12 cellular contexts compared by ENCODE assay signal in genomic region chr5:54329731-54330709, GRCh38. TPM values are rescaled to one million over a fixed set of nuclear protein-coding genes. Genes with fewer than 3 reads are reported as not detected.
DNase-seq lines count a peak whose midpoint lies in the region; ATAC-seq lines count a peak whose summit lies in the region.
"Had no signal": no experiment of that assay in that cellular context is flagged by ENCODE, and none has a peak within 500 bp of the region (broad histone marks: within the 10 kb centered on the region; RNA-seq: fewer than 3 reads in every experiment).

No MANE protein-coding gene starts in this region.

- H4K5ac ChIP-seq in mesendoderm (ENCODE audit: low read length), result no peak overlapping the region

- H2AK5ac ChIP-seq in mesendoderm (ENCODE audit: low read length), result no peak overlapping the region

- DNase-seq in EL, result peak; percentile 98
- peak; percentile 29 for DNase-seq in NCI-H2029 (lab: John Stamatoyannopoulos, UW)
- DNase-seq in T47D (ENCODE audit: low read depth in 1 of 2, low spot score in 1 of 2), result peak; percentile 38 to 87
- peak; percentile 73 for DNase-seq in mesendoderm
- no peak for DNase-seq in CD1c-positive myeloid dendritic cell (ENCODE audit: extremely low spot score)
- DNase-seq in natural killer cell treated with Interleukin-12 subunit alpha and Interleukin-12 subunit beta and Interleukin-15 and Interleukin-18, amount 100 ng/mL, for 72 hours (ENCODE audit: low spot score), result no peak
- DNase-seq: activated CD8-positive, alpha-beta memory T cell treated with anti-CD3 and anti-CD28 coated beads, Interleukin-2, amount 50 U/mL, for 48 hours; NCI-H187 had no signal

- in situ Hi-C loops in T47D (cut with HindIII; ENCODE audit: low pct_unique_long_range_greater_than_20kb, low sequenced_read_pairs), result no loop called here

- H3K4me2 ChIP-seq in mesendoderm (ENCODE audit: low read length), result no peak overlapping the region

- no peak overlapping the region for H3K4ac ChIP-seq in mesendoderm (ENCODE audit: low read depth, low read length)

- no peak overlapping the region for H3K27ac Mint-ChIP-seq in natural killer cell treated with Interleukin-12 subunit alpha and Interleukin-12 subunit beta and Interleukin-15 and Interleukin-18, amount 100 ng/mL, for 72 hours
- H3K27ac Mint-ChIP-seq: dendritic cell treated with granulocyte-macrophage colony-stimulating factor and Interleukin-4, amounts not matched to agents 40 ng/mL and 50 ng/mL, for 4 days had no signal

- ATAC-seq in GM21381 (IDR thresholded peaks at IDR 0.05; ENCODE audit: unreplicated experiment) (no peak), HG02759 (IDR thresholded peaks at IDR 0.05; ENCODE audit: unreplicated experiment) (no peak)
- ATAC-seq in natural killer cell treated with Interleukin-12 subunit alpha and Interleukin-12 subunit beta and Interleukin-15 and Interleukin-18, amount 100 ng/mL, for 72 hours, result no peak

- no peak overlapping the region for H4K8ac ChIP-seq in mesendoderm (ENCODE audit: low read depth, low read length)

- no peak overlapping the region for H3K18ac ChIP-seq in mesendoderm (ENCODE audit: low read length)

- H2BK5ac ChIP-seq in mesendoderm (ENCODE audit: low read length), result no peak overlapping the region

- H3K79me2 ChIP-seq in mesendoderm (ENCODE audit: control insufficient read depth, insufficient read depth, low read length), result no peaks in the 10 kb centered on the region
- H3K79me2 ChIP-seq: parathyroid adenoma had no signal

- no peaks in the 10 kb centered on the region for H3K36me3 ChIP-seq in mesendoderm (ENCODE audit: control insufficient read depth, insufficient read depth, low read length)

- H3K4me1 Mint-ChIP-seq in natural killer cell treated with Interleukin-12 subunit alpha and Interleukin-12 subunit beta and Interleukin-15 and Interleukin-18, amount 100 ng/mL, for 72 hours (ENCODE audit: low read depth in 2 of 2), result no peaks in the 10 kb centered on the region

- no peak overlapping the region for H2BK15ac ChIP-seq in mesendoderm (replicated peaks; ENCODE audit: low read depth)

- no peak overlapping the region for H3K56ac ChIP-seq in mesendoderm (ENCODE audit: low read length)

- H2BK120ac ChIP-seq in mesendoderm (ENCODE audit: low read depth, low read length), result no peak overlapping the region

- peaks cover 4% of the 10 kb centered on the region for H3K9me3 Mint-ChIP-seq in natural killer cell treated with Interleukin-12 subunit alpha and Interleukin-12 subunit beta and Interleukin-15 and Interleukin-18, amount 100 ng/mL, for 72 hours

- no peak overlapping the region for H3K4me3 ChIP-seq in mesendoderm (ENCODE audit: low read length)

- peaks cover 7% of the 10 kb centered on the region for H3K36me3 Mint-ChIP-seq in natural killer cell treated with Interleukin-12 subunit alpha and Interleukin-12 subunit beta and Interleukin-15 and Interleukin-18, amount 100 ng/mL, for 72 hours

- peaks cover 39 to 51% of the 10 kb centered on the region in 2 donors for H3K27me3 Mint-ChIP-seq in natural killer cell treated with Interleukin-12 subunit alpha and Interleukin-12 subunit beta and Interleukin-15 and Interleukin-18, amount 100 ng/mL, for 72 hours

- H3K27ac ChIP-seq in mesendoderm (ENCODE audit: low read depth, low read length), result no peak overlapping the region
- H3K27ac ChIP-seq: parathyroid adenoma had no signal

- H3K9ac ChIP-seq in mesendoderm (ENCODE audit: low read length), result no peak overlapping the region
- H3K9ac ChIP-seq: parathyroid adenoma had no signal

- no peak overlapping the region for H3K23ac ChIP-seq in mesendoderm (ENCODE audit: low read length)

- H3K4me1 ChIP-seq in mesendoderm (ENCODE audit: control insufficient read depth, low read depth, low read length), result no peaks in the 10 kb centered on the region
- H3K4me1 ChIP-seq: parathyroid adenoma had no signal

- WGBS in mesendoderm (ENCODE audit: extremely low coverage, insufficient coverage, low lambda C conversion rate), result no CpG with 5 or more reads among the region's 4 CpGs

- H3K27me3 ChIP-seq in mesendoderm (ENCODE audit: insufficient read depth, low read length, poor library complexity), result no peaks in the 10 kb centered on the region

- no peak overlapping the region for H3K4me3 Mint-ChIP-seq in natural killer cell treated with Interleukin-12 subunit alpha and Interleukin-12 subunit beta and Interleukin-15 and Interleukin-18, amount 100 ng/mL, for 72 hours
- H3K4me3 Mint-ChIP-seq: dendritic cell treated with granulocyte-macrophage colony-stimulating factor and Interleukin-4, amounts not matched to agents 40 ng/mL and 50 ng/mL, for 4 days had no signal

- H3K79me1 ChIP-seq in mesendoderm (ENCODE audit: low read length), result no peaks in the 10 kb centered on the region

RNA-seq across cellular contexts. Expression of gene ARL15, which starts 19.6 kb away (rescaled TPM):
- 14.7 TPM for polyA plus RNA-seq in mesendoderm (2013, experiment 1 of 2)
- polyA plus RNA-seq in mesendoderm (2013, experiment 2 of 2), result 15.8 TPM
- 10 to 100 TPM; 12.0 to 13.0 TPM for total RNA-seq in natural killer cell treated with Interleukin-12 subunit alpha and Interleukin-12 subunit beta and Interleukin-15 and Interleukin-18, amount 100 ng/mL, for 72 hours

Comparison
In these comparisons a context has a peak if more than half of its experiments do, and no peak if none do; other contexts are left out.
1. DNase-seq: peak in EL (single experiment), NCI-H2029 (single experiment), T47D (2 of 2) and mesendoderm (single experiment); none in CD1c-positive myeloid dendritic cell (single experiment) and natural killer cell treated with Interleukin-12 subunit alpha and Interleukin-12 subunit beta and Interleukin-15 and Interleukin-18, amount 100 ng/mL, for 72 hours (single experiment).